In the genomic region with DNA sequence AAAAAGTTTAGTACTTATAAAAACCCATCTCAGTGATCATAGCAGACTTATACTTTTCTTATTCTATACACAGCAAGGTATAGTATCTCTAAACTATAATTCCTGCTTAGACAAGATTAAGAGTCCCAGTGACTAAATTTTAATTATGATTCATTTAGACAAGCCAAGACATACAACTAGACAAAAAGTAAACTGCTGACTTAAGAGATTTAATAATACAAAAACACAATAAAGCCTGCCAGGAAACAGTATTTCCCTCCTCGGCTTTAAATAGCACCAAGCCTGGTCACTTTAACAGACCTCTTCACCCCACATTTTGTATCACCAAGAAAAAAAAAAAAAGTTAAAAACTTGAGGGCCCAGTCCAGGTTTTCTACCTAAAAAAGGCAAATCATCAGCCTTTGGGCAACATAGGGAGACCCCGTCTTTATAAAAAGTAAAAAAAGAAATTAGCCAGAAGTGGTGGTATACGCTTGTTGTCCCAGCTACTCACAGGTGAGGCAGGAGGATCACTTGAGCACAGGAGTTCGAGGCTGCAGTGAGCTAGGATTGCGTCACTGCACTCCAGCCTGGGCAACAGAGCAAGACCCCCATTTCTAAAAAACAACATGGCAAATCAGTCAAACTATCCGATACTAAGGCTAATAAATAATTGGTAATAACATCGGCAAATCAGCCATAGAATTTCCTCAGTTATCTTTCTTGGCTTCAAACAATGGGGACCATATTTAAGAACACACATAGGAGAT, we compare ENCODE assay signal across 1 cellular context.
TF ChIP-seq lines count a peak whose summit lies in the region.

No MANE protein-coding gene starts in this region.

TF ChIP-seq in HEK293, 187 proteins besides CTCF, POLR2A, EP300 and RAD21 (continued from another document):
- TF ChIP-seq, protein P1, sequence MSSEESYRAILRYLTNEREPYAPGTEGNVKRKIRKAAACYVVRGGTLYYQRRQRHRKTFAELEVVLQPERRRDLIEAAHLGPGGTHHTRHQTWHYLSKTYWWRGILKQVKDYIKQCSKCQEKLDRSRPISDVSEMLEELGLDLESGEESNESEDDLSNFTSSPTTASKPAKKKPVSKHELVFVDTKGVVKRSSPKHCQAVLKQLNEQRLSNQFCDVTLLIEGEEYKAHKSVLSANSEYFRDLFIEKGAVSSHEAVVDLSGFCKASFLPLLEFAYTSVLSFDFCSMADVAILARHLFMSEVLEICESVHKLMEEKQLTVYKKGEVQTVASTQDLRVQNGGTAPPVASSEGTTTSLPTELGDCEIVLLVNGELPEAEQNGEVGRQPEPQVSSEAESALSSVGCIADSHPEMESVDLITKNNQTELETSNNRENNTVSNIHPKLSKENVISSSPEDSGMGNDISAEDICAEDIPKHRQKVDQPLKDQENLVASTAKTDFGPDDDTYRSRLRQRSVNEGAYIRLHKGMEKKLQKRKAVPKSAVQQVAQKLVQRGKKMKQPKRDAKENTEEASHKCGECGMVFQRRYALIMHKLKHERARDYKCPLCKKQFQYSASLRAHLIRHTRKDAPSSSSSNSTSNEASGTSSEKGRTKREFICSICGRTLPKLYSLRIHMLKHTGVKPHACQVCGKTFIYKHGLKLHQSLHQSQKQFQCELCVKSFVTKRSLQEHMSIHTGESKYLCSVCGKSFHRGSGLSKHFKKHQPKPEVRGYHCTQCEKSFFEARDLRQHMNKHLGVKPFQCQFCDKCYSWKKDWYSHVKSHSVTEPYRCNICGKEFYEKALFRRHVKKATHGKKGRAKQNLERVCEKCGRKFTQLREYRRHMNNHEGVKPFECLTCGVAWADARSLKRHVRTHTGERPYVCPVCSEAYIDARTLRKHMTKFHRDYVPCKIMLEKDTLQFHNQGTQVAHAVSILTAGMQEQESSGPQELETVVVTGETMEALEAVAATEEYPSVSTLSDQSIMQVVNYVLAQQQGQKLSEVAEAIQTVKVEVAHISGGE (tag by site-specific recombination; conservative IDR thresholded peaks at IDR 0.05; ENCODE audit: low read depth) = no peak
- TF ChIP-seq ZNF654 (tag by site-specific recombination; IDR thresholded peaks at IDR 0.05; ENCODE audit: low read depth) = 0 out of 2 replicates have a peak, but pooled peaks have one; percentile 2
- 0 out of 2 replicates have a peak, but pooled peaks have one; percentile 20 for TF ChIP-seq MYNN (tag by site-specific recombination; IDR thresholded peaks at IDR 0.05; ENCODE audit: borderline replicate concordance)
- TF ChIP-seq, protein P2, sequence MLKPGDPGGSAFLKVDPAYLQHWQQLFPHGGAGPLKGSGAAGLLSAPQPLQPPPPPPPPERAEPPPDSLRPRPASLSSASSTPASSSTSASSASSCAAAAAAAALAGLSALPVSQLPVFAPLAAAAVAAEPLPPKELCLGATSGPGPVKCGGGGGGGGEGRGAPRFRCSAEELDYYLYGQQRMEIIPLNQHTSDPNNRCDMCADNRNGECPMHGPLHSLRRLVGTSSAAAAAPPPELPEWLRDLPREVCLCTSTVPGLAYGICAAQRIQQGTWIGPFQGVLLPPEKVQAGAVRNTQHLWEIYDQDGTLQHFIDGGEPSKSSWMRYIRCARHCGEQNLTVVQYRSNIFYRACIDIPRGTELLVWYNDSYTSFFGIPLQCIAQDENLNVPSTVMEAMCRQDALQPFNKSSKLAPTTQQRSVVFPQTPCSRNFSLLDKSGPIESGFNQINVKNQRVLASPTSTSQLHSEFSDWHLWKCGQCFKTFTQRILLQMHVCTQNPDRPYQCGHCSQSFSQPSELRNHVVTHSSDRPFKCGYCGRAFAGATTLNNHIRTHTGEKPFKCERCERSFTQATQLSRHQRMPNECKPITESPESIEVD (tag by site-specific recombination; IDR thresholded peaks at IDR 0.05) = peak; percentile 76
